8 cellular contexts compared by ENCODE assay signal in the genomic region with DNA sequence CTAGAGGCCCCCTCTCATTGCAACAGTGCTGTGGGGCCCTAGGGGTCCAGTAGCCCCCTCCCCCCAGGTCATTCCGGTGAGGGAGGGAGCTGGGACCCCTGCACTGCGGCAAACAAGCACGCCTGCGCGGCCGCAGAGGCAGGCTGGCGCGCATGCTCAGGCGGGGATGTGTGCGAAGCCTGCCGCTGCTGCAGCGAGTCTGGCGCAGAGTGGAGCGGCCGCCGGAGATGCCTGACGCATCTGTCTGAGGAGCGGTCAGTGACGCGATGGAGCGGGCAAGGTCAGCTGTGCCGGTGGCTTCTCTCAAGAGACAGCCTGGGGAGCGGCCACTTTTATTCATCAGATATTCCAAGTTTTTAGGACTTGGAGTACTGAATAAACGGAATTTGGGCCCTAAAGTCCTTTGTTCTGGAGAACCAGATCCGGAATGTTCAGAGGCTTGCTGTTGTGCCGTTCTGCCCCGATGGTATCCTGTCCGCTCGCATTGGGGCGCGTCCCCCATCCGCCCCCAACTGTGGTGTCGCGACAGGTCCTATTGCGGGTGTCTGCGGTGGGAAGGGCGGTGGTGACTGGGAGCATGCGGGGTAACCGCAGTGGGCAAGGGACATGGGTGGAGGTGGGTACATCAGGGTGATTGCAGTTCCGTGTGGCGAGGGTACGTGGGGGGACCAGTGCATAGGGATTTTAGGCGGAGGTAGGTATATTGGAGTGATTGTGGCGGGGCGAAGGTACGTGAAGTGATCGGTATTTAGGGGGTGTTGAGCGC. TPM values are rescaled to one million over a fixed set of nuclear protein-coding genes. Genes with fewer than 3 reads are reported as not detected.
A peak's percentile ranks its signal among the peaks of the same experiment; 100 is the strongest.
DNase-seq lines count a peak whose midpoint lies in the region; ATAC-seq and TF ChIP-seq lines count a peak whose summit lies in the region.

A gene (plus strand): TSS at position 205 of the 766 bp plus-strand sequence. CDS start 19,467 bp downstream, outside the sequence.
A gene with protein sequence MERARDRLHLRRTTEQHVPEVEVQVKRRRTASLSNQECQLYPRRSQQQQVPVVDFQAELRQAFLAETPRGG (plus strand): TSS at position 205 of the 766 bp plus-strand sequence. CDS start 62 bp downstream, at position 267.

- peaks cover 7 to 28% of the 10 kb centered on the region in 2 donors for H3K36me3 Mint-ChIP-seq in CD4-positive, alpha-beta memory T cell

- H3K27ac ChIP-seq in CD4-positive, alpha-beta memory T cell (ENCODE audit: low read depth, low read length): peak within 1 kb of the TSS; percentile 87
- H3K27ac ChIP-seq in WERI-Rb-1 (peak within 1 kb of the TSS; percentile 84), breast epithelium (peak within 1 kb of the TSS; percentile 90 to 96), skin epidermis (peak within 1 kb of the TSS; percentile 13 to 88 (median 79))

- no peaks in the 10 kb centered on the region for H3K36me3 ChIP-seq in CD4-positive, alpha-beta memory T cell (ENCODE audit: insufficient read depth, low read length)
- H3K36me3 ChIP-seq in WERI-Rb-1: no peaks in the 10 kb centered on the region; the same call in 1 of the 2 replicates
- H3K36me3 ChIP-seq in breast epithelium: no peaks in the 10 kb centered on the region

- no peaks in the 10 kb centered on the region for H3K27me3 ChIP-seq in CD4-positive, alpha-beta memory T cell (ENCODE audit: insufficient read depth, low read length)
- peaks cover 6% of the 10 kb centered on the region for H3K27me3 ChIP-seq in WERI-Rb-1 (ENCODE audit: insufficient read depth, low read depth, severe bottlenecking)
- no peaks in the 10 kb centered on the region for H3K27me3 ChIP-seq in breast epithelium

- H3K4me3 ChIP-seq in CD4-positive, alpha-beta memory T cell (ENCODE audit: low read length in 2 of 2): peak within 1 kb of the TSS; percentile 73 to 77
- H3K4me3 ChIP-seq in WERI-Rb-1 (ENCODE audit: low read depth, low read length) (peak within 1 kb of the TSS; percentile 77), breast epithelium (peak within 1 kb of the TSS; percentile 70 to 80 (median 70)), skin epidermis (peak within 1 kb of the TSS; percentile 36 to 70 (median 58))

- CTCF ChIA-PET in CD4-positive, alpha-beta memory T cell (lab: Charles Lee; ENCODE audit: partially characterized antibody): no interaction called here

- H3K9me3 Mint-ChIP-seq in CD4-positive, alpha-beta memory T cell: peaks cover 0 to 25% (median 9%) of the 10 kb centered on the region in 8 donors

- POLR2A ChIA-PET in CD4-positive, alpha-beta memory T cell (lab: Charles Lee; ENCODE audit: partially characterized antibody): no interaction called here

- TF ChIP-seq POLR2A in breast epithelium (IDR thresholded peaks at IDR 0.05): peak; percentile 53

- H3K27ac Mint-ChIP-seq in CD4-positive, alpha-beta memory T cell: peak within 1 kb of the TSS; percentile 94 to 98 (median 97)

- peaks cover 0 to 2% of the 10 kb centered on the region in 2 donors for H3K27me3 Mint-ChIP-seq in CD4-positive, alpha-beta memory T cell

- H3K4me3 Mint-ChIP-seq in CD4-positive, alpha-beta memory T cell: peak within 1 kb of the TSS; percentile 92 to 98 (median 96)

- DNase-seq in CD4-positive, alpha-beta memory T cell: peak; percentile 52 to 76 (median 60)
- peak; percentile 78 for DNase-seq in M059J (ENCODE audit: low read depth)
- DNase-seq in WERI-Rb-1: peak; percentile 73
- DNase-seq in breast epithelium (ENCODE audit: low spot score in 2 of 2): peak; percentile 53 to 72
- DNase-seq in iPS-NIHi7 (ENCODE audit: extremely low spot score): peak; percentile 65
- DNase-seq in epidermal melanocyte (ENCODE audit: insufficient read length, low spot score): no peak

- peaks cover 5 to 36% (median 17%) of the 10 kb centered on the region in 4 donors for H3K4me1 Mint-ChIP-seq in CD4-positive, alpha-beta memory T cell

- peaks cover 18% of the 10 kb centered on the region for H3K4me1 ChIP-seq in CD4-positive, alpha-beta memory T cell (ENCODE audit: insufficient read depth, low read length)
- no peaks in the 10 kb centered on the region for H3K4me1 ChIP-seq in breast epithelium

- intact Hi-C loops in CD4-positive, alpha-beta memory T cell (cut with micrococcal nuclease): loop anchor here (10.0 kb wide), 1 partner anchor 910 kb away; a partner anchor contains a TSS
- intact Hi-C loops in breast epithelium (cut with DNase I; ENCODE audit: low total_unique reads): no loop called here

- ATAC-seq in GM19467 (IDR thresholded peaks at IDR 0.05; ENCODE audit: unreplicated experiment): peak; percentile 48

- no peaks in the 10 kb centered on the region for H3K9me3 ChIP-seq in CD4-positive, alpha-beta memory T cell (ENCODE audit: control insufficient read depth in 1 of 2, low read length in 2 of 2)
- H3K9me3 ChIP-seq in WERI-Rb-1 (ENCODE audit: severe bottlenecking): no peaks in the 10 kb centered on the region
- no peaks in the 10 kb centered on the region for H3K9me3 ChIP-seq in breast epithelium

- TF ChIP-seq CTCF in WERI-Rb-1 (IDR thresholded peaks at IDR 0.05; ENCODE audit: low read depth, low read length) (no peak), breast epithelium (IDR thresholded peaks at IDR 0.05) (no peak)

RNA-seq across cellular contexts. Expression of the first gene that starts in this region (rescaled TPM):
- 100 to 1,000 TPM; 157 to 158 TPM for total RNA-seq in CD4-positive, alpha-beta memory T cell
- 100 to 1,000 TPM; 326 to 537 TPM for polyA plus RNA-seq in CD4-positive, alpha-beta memory T cell
- 132 and 161 TPM in 2 replicates for total RNA-seq in M059J (2014; rRNA removed; shearing (Covaris generic))
- total RNA-seq in breast epithelium: 100 to 1,000 TPM in 2 of 3 donors, 10 to 100 TPM in 1; 64.5 to 145 (median 127) TPM

RNA-seq across cellular contexts. Expression of the second gene that starts in this region (rescaled TPM):
- 10 to 100 TPM; 32.9 to 43.0 TPM for total RNA-seq in CD4-positive, alpha-beta memory T cell
- 10 to 100 TPM; 31.4 to 44.4 TPM for polyA plus RNA-seq in CD4-positive, alpha-beta memory T cell
- 3.0 and 7.0 TPM in 2 replicates for total RNA-seq in M059J (2014; rRNA removed; shearing (Covaris generic))
- total RNA-seq in breast epithelium: 10 to 100 TPM in 2 of 3 donors, 1 to 10 TPM in 1; 5.8 to 15.7 (median 12.1) TPM
